Comparison of ENCODE assay signal across 9 cellular contexts in the genomic region with DNA sequence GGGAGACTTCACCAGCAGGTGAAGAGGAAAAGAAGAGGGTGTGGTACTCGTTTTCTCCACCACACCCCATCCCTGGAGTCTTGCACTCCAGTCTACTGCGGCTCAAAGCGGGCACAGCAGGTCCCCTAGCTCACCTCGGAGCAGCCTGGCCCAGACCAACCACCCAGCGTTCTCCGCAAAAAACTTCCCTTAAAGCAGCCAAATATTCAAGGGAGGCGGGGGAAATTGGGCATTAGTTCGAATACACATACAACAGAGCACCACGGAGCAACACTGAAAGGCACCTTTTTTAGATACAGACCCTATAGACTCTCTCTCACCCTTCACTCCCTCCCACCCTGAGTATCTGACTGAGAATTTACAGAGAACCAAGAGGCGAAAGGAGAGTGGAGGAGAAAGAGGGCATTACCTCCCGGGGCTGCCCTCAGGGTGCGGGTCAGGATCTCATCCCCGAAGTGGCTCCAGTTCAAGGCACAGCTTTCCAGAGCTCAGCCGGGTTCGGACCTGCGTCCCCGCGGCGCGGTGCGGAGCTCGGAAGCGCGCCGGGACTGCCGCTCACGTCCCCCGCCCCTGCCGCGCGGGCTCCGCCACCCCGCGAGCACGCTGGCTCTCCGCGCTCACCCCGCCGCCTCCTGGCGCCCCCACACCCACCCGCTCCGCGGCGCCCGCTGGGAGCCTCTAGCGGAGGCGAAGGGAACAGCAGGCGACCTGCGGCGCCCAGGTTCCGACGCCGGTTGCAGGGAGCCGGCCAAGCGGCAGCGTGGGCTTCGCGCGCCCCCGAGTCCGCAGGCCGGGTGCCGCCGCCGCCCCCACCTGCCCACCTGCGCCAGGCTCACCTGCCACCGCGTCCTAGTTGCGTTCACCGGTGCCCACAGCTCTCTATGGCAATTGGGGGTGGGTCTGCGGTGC. TPM values are rescaled to one million over a fixed set of nuclear protein-coding genes. Genes with fewer than 3 reads are reported as not detected.
DNase-seq lines count a peak whose midpoint lies in the region; ATAC-seq and TF ChIP-seq lines count a peak whose summit lies in the region.
"Had no signal": no experiment of that assay in that cellular context is flagged by ENCODE, and none has a peak within 500 bp of the region (broad histone marks: within the 10 kb centered on the region; RNA-seq: fewer than 3 reads in every experiment).

No MANE protein-coding gene starts in this region.

- no peaks in the 10 kb centered on the region for H3K36me3 Mint-ChIP-seq in glutamatergic neuron (ENCODE audit: unreplicated experiment)

- peak; percentile 93 for ATAC-seq in HG02571 (IDR thresholded peaks at IDR 0.05; ENCODE audit: unreplicated experiment)

- H3K27ac Mint-ChIP-seq in glutamatergic neuron (ENCODE audit: unreplicated experiment): peak overlapping the region; percentile 16

- TF ChIP-seq CTCF in glutamatergic neuron (IDR thresholded peaks at IDR 0.05; ENCODE audit: partially characterized antibody, unreplicated experiment): peak; percentile 97

- peaks cover 8% of the 10 kb centered on the region for H3K4me1 Mint-ChIP-seq in glutamatergic neuron (ENCODE audit: low read depth, unreplicated experiment)

- H3K4me3 Mint-ChIP-seq in glutamatergic neuron (ENCODE audit: unreplicated experiment): peak overlapping the region; percentile 96

- peaks cover 16% of the 10 kb centered on the region for H3K27me3 Mint-ChIP-seq in glutamatergic neuron (ENCODE audit: unreplicated experiment)

- peaks cover 11% of the 10 kb centered on the region for H3K9me3 Mint-ChIP-seq in glutamatergic neuron (ENCODE audit: unreplicated experiment)

- DNase-seq in NCI-H187 (lab: John Stamatoyannopoulos, UW) (peak; percentile 14 to 19), NCI-H187 treated with DMSO at 0.1 percent for 48 hours (lab: John Stamatoyannopoulos, UW) (no peak), NCI-H1105 treated with DMSO at 0.1 percent for 48 hours (lab: John Stamatoyannopoulos, UW) (peak; percentile 77), activated T-cell treated with anti-CD3 and anti-CD28 coated beads for 24 hours (ENCODE audit: low read depth) (peak; percentile 31), glutamatergic neuron (peak; percentile 86), occipital lobe (lab: John Stamatoyannopoulos, UW) (peak; percentile 65), kidney glomerular epithelial cell (lab: John Stamatoyannopoulos, UW) (no peak)
- DNase-seq: DND-41 had no signal

RNA-seq across cellular contexts. Expression of a gene that starts 1.5 kb away (rescaled TPM):
- 3.6 TPM for total RNA-seq in glutamatergic neuron (ENCODE audit: unreplicated experiment)
- total RNA-seq in occipital lobe: 33.7 TPM

Comparison
In these comparisons a context has a peak if more than half of its experiments do, and no peak if none do; other contexts are left out.
1. DNase-seq: peak in NCI-H187 (2 of 2), NCI-H1105 treated with DMSO at 0.1 percent for 48 hours (single experiment), activated T-cell treated with anti-CD3 and anti-CD28 coated beads for 24 hours (single experiment), glutamatergic neuron (single experiment) and occipital lobe (single experiment); none in NCI-H187 treated with DMSO at 0.1 percent for 48 hours (single experiment) and kidney glomerular epithelial cell (single experiment).